In genomic region chr15:64232400-64232799, GRCh38 we compare ENCODE assay signal across 17 cellular contexts.
DNase-seq lines count a peak whose midpoint lies in the region; ATAC-seq and TF ChIP-seq lines count a peak whose summit lies in the region.
"Had no signal": no experiment of that assay in that cellular context is flagged by ENCODE, and none has a peak within 500 bp of the region (broad histone marks: within the 10 kb centered on the region; RNA-seq: fewer than 3 reads in every experiment).

No MANE protein-coding gene starts in this region.

- peaks cover 13 to 53% of the 10 kb centered on the region in 2 experiments; a peak in 3 of 4 replicates for H3K79me1 ChIP-seq in IMR-90 (ENCODE audit: low read depth in 1 of 2, low read length in 2 of 2)

- H3K27ac Mint-ChIP-seq in CD4-positive, alpha-beta memory T cell: no peak overlapping the region
- H3K27ac Mint-ChIP-seq: activated T-cell treated with anti-CD3 and anti-CD28 coated beads, Interleukin-2, amount 50 U/mL, for 24 hours; effector memory CD8-positive, alpha-beta T cell had no signal

- peaks cover 4 to 17% (median 11%) of the 10 kb centered on the region in 4 donors for H3K4me1 Mint-ChIP-seq in CD4-positive, alpha-beta memory T cell

- BruUV-seq in IMR-90 (replicated peaks; lab: Mats Ljungman, UMichigan): no TSS peak

- POLR2A ChIA-PET in IMR-90 (lab: Charles Lee; ENCODE audit: unreplicated experiment): no interaction called here
- POLR2A ChIA-PET in CD4-positive, alpha-beta memory T cell (lab: Charles Lee; ENCODE audit: partially characterized antibody): no interaction called here

- H3K4me3 Mint-ChIP-seq in CD4-positive, alpha-beta memory T cell: no peak overlapping the region
- H3K4me3 Mint-ChIP-seq: activated T-cell treated with anti-CD3 and anti-CD28 coated beads, Interleukin-2, amount 50 U/mL, for 24 hours; effector memory CD8-positive, alpha-beta T cell had no signal

- no peak overlapping the region for H2BK120ac ChIP-seq in IMR-90 (ENCODE audit: low read depth, low read length)

- H3K27me3 ChIP-seq in IMR-90 (ENCODE audit: control insufficient read depth, insufficient read depth, low read length): no peaks in the 10 kb centered on the region
- no peaks in the 10 kb centered on the region for H3K27me3 ChIP-seq in CD4-positive, alpha-beta memory T cell (ENCODE audit: insufficient read depth, low read length)

- 0 out of 2 replicates have a peak, but pooled peaks cover 3% of the 10 kb centered on the region for H3K9me1 ChIP-seq in IMR-90 (ENCODE audit: insufficient read depth, low read length)

- no peak overlapping the region for H2BK15ac ChIP-seq in IMR-90 (ENCODE audit: low read depth, low read length)

- no peaks in the 10 kb centered on the region for H3K27me3 Mint-ChIP-seq in CD4-positive, alpha-beta memory T cell
- H3K27me3 Mint-ChIP-seq: activated T-cell treated with anti-CD3 and anti-CD28 coated beads, Interleukin-2, amount 50 U/mL, for 24 hours; effector memory CD8-positive, alpha-beta T cell had no signal

- no peak overlapping the region for H3K4ac ChIP-seq in IMR-90 (ENCODE audit: low read depth, low read length)

- no peak overlapping the region for H3K18ac ChIP-seq in IMR-90 (ENCODE audit: low read depth, low read length)

- no peak overlapping the region for H2AK5ac ChIP-seq in IMR-90 (ENCODE audit: low read depth, low read length)

- H4K8ac ChIP-seq in IMR-90 (ENCODE audit: low read depth in 2 of 2, low read length in 2 of 2): no peak overlapping the region

- H3K56ac ChIP-seq in IMR-90 (ENCODE audit: extremely low read depth, insufficient read depth, low read length): no peak overlapping the region

- no peak overlapping the region for H4K5ac ChIP-seq in IMR-90 (ENCODE audit: low read depth, low read length)

- no peak overlapping the region for H3K4me2 ChIP-seq in IMR-90 (ENCODE audit: low read depth, low read length)

- DNase-seq in AG08395 (ENCODE audit: low spot score) (peak; percentile 41), IMR-90 (peak; percentile 83), astrocyte of the spinal cord (ENCODE audit: low read depth, low spot score) (peak; percentile 56), kidney tubule cell (ENCODE audit: low spot score) (peak; percentile 91), NCI-H446 (lab: John Stamatoyannopoulos, UW) (no peak), NAMALWA (ENCODE audit: low spot score) (no peak), Right ventricle myocardium superior (no peak)
- no peak for DNase-seq in CD4-positive, alpha-beta memory T cell
- DNase-seq: activated CD4-positive, CD25-positive, alpha-beta regulatory T cell treated with anti-CD3 and anti-CD28 coated beads, Interleukin-2, amount 50 U/mL, for 72 hours; activated T-cell treated with anti-CD3 and anti-CD28 coated beads, Interleukin-2, amount 50 U/mL, for 24 hours; anterior cingulate cortex; effector memory CD8-positive, alpha-beta T cell; hippocampal formation; NCI-H2081; nucleus accumbens had no signal

- WGBS in IMR-90 (ENCODE audit: extremely low coverage in 2 of 2, insufficient read length in 1 of 2), 2 experiments: no CpG with 5 or more reads among the region's 1 CpG

- H2BK5ac ChIP-seq in IMR-90 (ENCODE audit: low read depth, low read length, poor library complexity, severe bottlenecking): no peak overlapping the region

- H3K36me3 Mint-ChIP-seq in CD4-positive, alpha-beta memory T cell: peaks cover 4 to 14% of the 10 kb centered on the region in 2 donors

- H3K9me3 ChIP-seq in IMR-90 (ENCODE audit: control insufficient read depth, insufficient read depth, low read length): no peaks in the 10 kb centered on the region
- H3K9me3 ChIP-seq in CD4-positive, alpha-beta memory T cell (ENCODE audit: control insufficient read depth in 1 of 2, low read length in 2 of 2): no peaks in the 10 kb centered on the region
- H3K9me3 ChIP-seq: HAP-1 had no signal

- H2AK9ac ChIP-seq in IMR-90 (replicated peaks; ENCODE audit: low read depth, low read length, poor library complexity): no peak overlapping the region

- CTCF ChIA-PET in IMR-90 (lab: Yijun Ruan, JAX): interaction anchor here (0.5 to 1.5 kb wide), 3 partner anchors 10 to 41 kb away, joined by 3 to 4 read pairs (median 3); no protein-coding TSS in a partner anchor
- CTCF ChIA-PET in CD4-positive, alpha-beta memory T cell (lab: Charles Lee; ENCODE audit: partially characterized antibody): interaction anchor here (1.1 to 1.6 kb wide), 2 partner anchors 16 to 830 kb away, joined by 3 read pairs; no protein-coding TSS in a partner anchor

- intact Hi-C loops in IMR-90 (cut with micrococcal nuclease) (no loop called here), Right ventricle myocardium superior (cut with DNase I) (no loop called here)
- intact Hi-C loops in CD4-positive, alpha-beta memory T cell (cut with micrococcal nuclease): no loop called here

- no peak overlapping the region for H3K23ac ChIP-seq in IMR-90 (ENCODE audit: low read depth, low read length)

- no peak overlapping the region for H2BK20ac ChIP-seq in IMR-90 (ENCODE audit: low read depth, low read length)

- no peak overlapping the region for H4K91ac ChIP-seq in IMR-90 (ENCODE audit: insufficient read depth, low read depth, low read length)

- H3K4me1 ChIP-seq in IMR-90 (ENCODE audit: control insufficient read depth, insufficient read depth, low read length): peaks cover 6% of the 10 kb centered on the region
- H3K4me1 ChIP-seq in CD4-positive, alpha-beta memory T cell (ENCODE audit: insufficient read depth, low read length): no peaks in the 10 kb centered on the region

- no peak overlapping the region for H3K9ac ChIP-seq in IMR-90 (ENCODE audit: low read depth, low read length)

- TF ChIP-seq CTCF in IMR-90 (conservative IDR thresholded peaks at IDR 0.05; ENCODE audit: low read depth, low read length) (no peak), astrocyte of the spinal cord (IDR thresholded peaks at IDR 0.05; ENCODE audit: low read depth, low read length) (no peak)

- no peak overlapping the region for H3K27ac ChIP-seq in IMR-90 (ENCODE audit: insufficient read depth, low read length)
- no peak overlapping the region for H3K27ac ChIP-seq in CD4-positive, alpha-beta memory T cell (ENCODE audit: low read depth, low read length)

- in situ Hi-C loops in IMR-90 (cut with MboI; ENCODE audit: low sequenced_read_pairs): no loop called here
- in situ Hi-C loops in astrocyte of the spinal cord (cut with HindIII; ENCODE audit: low sequenced_read_pairs): no loop called here

- H4K20me1 ChIP-seq in IMR-90 (ENCODE audit: insufficient read depth, low read length): no peaks in the 10 kb centered on the region; the same call in 1 of the 2 replicates

- TF ChIP-seq RAD21 in IMR-90 (IDR thresholded peaks at IDR 0.05; ENCODE audit: low read length): no peak

- no peak overlapping the region for H3K4me3 ChIP-seq in IMR-90 (ENCODE audit: insufficient read depth, low read depth, low read length)
- H3K4me3 ChIP-seq in astrocyte of the spinal cord (ENCODE audit: low read depth, low read length): no peak overlapping the region
- H3K4me3 ChIP-seq in CD4-positive, alpha-beta memory T cell (ENCODE audit: low read length in 2 of 2): no peak overlapping the region
- H3K4me3 ChIP-seq: HAP-1, lung had no signal

- no peaks in the 10 kb centered on the region; the same call in 1 of the 2 replicates for H3K36me3 ChIP-seq in IMR-90 (ENCODE audit: control insufficient read depth, insufficient read depth, low read length)
- no peaks in the 10 kb centered on the region for H3K36me3 ChIP-seq in CD4-positive, alpha-beta memory T cell (ENCODE audit: insufficient read depth, low read length)
- H3K36me3 ChIP-seq: HAP-1 had no signal

- H2AFZ ChIP-seq in IMR-90 (replicated peaks; ENCODE audit: low read length, poor library complexity): no peak overlapping the region

- dilution Hi-C loops in IMR-90 (cut with HindIII; ENCODE audit: low sequenced_read_pairs, unreplicated experiment): no loop called here

- no peaks in the 10 kb centered on the region for H3K9me3 Mint-ChIP-seq in CD4-positive, alpha-beta memory T cell
- H3K9me3 Mint-ChIP-seq: activated T-cell treated with anti-CD3 and anti-CD28 coated beads, Interleukin-2, amount 50 U/mL, for 24 hours; effector memory CD8-positive, alpha-beta T cell had no signal

- ATAC-seq in IMR-90 (ENCODE audit: low read depth) (peak; percentile 87), Right ventricle myocardium superior (ENCODE audit: poor library complexity) (no peak)
- ATAC-seq: effector memory CD8-positive, alpha-beta T cell had no signal

- no peak for TF ChIP-seq POLR2A in IMR-90 (IDR thresholded peaks at IDR 0.05; ENCODE audit: low read depth, low read length)

- no peak overlapping the region for H3K14ac ChIP-seq in IMR-90 (replicated peaks; ENCODE audit: low read depth, low read length)

TF ChIP-seq in IMR-90, 13 proteins besides CTCF, POLR2A, EP300 and RAD21:
- TF ChIP-seq BHLHE40 (IDR thresholded peaks at IDR 0.05; ENCODE audit: low read depth, low read length) (no peak), CHD1 (IDR thresholded peaks at IDR 0.05; ENCODE audit: low read depth, low read length) (no peak), FOS (IDR thresholded peaks at IDR 0.05; ENCODE audit: low read depth, low read length) (0 out of 2 replicates have a peak, but pooled peaks have one; percentile 21)

Comparison
In these comparisons a context has a peak if more than half of its experiments do, and no peak if none do; other contexts are left out.
1. DNase-seq: peak in AG08395 (single experiment), IMR-90 (single experiment), astrocyte of the spinal cord (single experiment) and kidney tubule cell (single experiment); none in CD4-positive, alpha-beta memory T cell (0 of 5), NCI-H446 (0 of 2), NAMALWA (single experiment) and Right ventricle myocardium superior (single experiment).